ENCODE assay signal across 12 cellular contexts in genomic region chr3:16266714-16267113, GRCh38. TPM values are rescaled to one million over a fixed set of nuclear protein-coding genes. Genes with fewer than 3 reads are reported as not detected.
DNase-seq lines count a peak whose midpoint lies in the region; ATAC-seq and TF ChIP-seq lines count a peak whose summit lies in the region.
"Had no signal": no experiment of that assay in that cellular context is flagged by ENCODE, and none has a peak within 500 bp of the region (broad histone marks: within the 10 kb centered on the region; RNA-seq: fewer than 3 reads in every experiment).

No MANE protein-coding gene starts in this region.

- H3K4me1 Mint-ChIP-seq in activated CD4-positive, alpha-beta T cell treated with anti-CD3 and anti-CD28 coated beads, Interleukin-2, amount 10 ng/mL, durations not matched to agents 24 days and 14 days, result peaks cover 28% of the 10 kb centered on the region

- H3K4me3 Mint-ChIP-seq in activated CD4-positive, alpha-beta T cell treated with anti-CD3 and anti-CD28 coated beads, Interleukin-2, amount 10 ng/mL, durations not matched to agents 24 days and 14 days, result no peak overlapping the region

- H3K36me3 Mint-ChIP-seq in activated CD4-positive, alpha-beta T cell treated with anti-CD3 and anti-CD28 coated beads, Interleukin-2, amount 10 ng/mL, durations not matched to agents 24 days and 14 days (ENCODE audit: low read depth), result peaks cover 15% of the 10 kb centered on the region

- H3K27ac Mint-ChIP-seq in activated CD4-positive, alpha-beta T cell treated with anti-CD3 and anti-CD28 coated beads, Interleukin-2, amount 10 ng/mL, durations not matched to agents 24 days and 14 days, result peak overlapping the region; percentile 8

- no peak for ATAC-seq in RWPE2 (ENCODE audit: low read depth)
- peak; percentile 18 for ATAC-seq in esophagus mucosa
- ATAC-seq in gastrocnemius medialis, result no peak
- no peak for ATAC-seq in HG02678 (IDR thresholded peaks at IDR 0.05; ENCODE audit: unreplicated experiment)
- ATAC-seq in HG03175 (IDR thresholded peaks at IDR 0.05; ENCODE audit: unreplicated experiment), result no peak
- no peak for ATAC-seq in HG03439 (IDR thresholded peaks at IDR 0.05; ENCODE audit: unreplicated experiment)

- no peaks in the 10 kb centered on the region for H3K9me3 ChIP-seq in RWPE2 (ENCODE audit: severe bottlenecking)
- H3K9me3 ChIP-seq in gastrocnemius medialis, result no peaks in the 10 kb centered on the region
- H3K9me3 ChIP-seq: suprapubic skin had no signal

- H3K4me3 ChIP-seq in RWPE2 (ENCODE audit: severe bottlenecking) (peak overlapping the region; percentile 0), gastrocnemius medialis (peak overlapping the region in 2 of 4 donors; percentile 65 to 73)

- TF ChIP-seq POLR2A in gastrocnemius medialis (IDR thresholded peaks at IDR 0.05), result no peak

- DNase-seq in activated CD4-positive, alpha-beta T cell treated with anti-CD3 and anti-CD28 coated beads, Interleukin-2, amount 10 ng/mL, durations not matched to agents 24 days and 14 days, result peak; percentile 62
- no peak for DNase-seq in activated CD4-positive, alpha-beta T cell treated with anti-CD3 and anti-CD28 coated beads for 48 hours
- no peak for DNase-seq in RWPE2 (ENCODE audit: low spot score)
- DNase-seq in gastrocnemius medialis, result no peak
- DNase-seq: hypothalamus, NCI-H82 had no signal

- TF ChIP-seq CTCF in RWPE2 (IDR thresholded peaks at IDR 0.05; ENCODE audit: poor library complexity, severe bottlenecking) (no peak), gastrocnemius medialis (IDR thresholded peaks at IDR 0.05 in 4 of 5, conservative IDR thresholded peaks at IDR 0.05 in 1 of 5) (no peak)

- H3K9me3 Mint-ChIP-seq in activated CD4-positive, alpha-beta T cell treated with anti-CD3 and anti-CD28 coated beads, Interleukin-2, amount 10 ng/mL, durations not matched to agents 24 days and 14 days, result no peaks in the 10 kb centered on the region
- H3K9me3 Mint-ChIP-seq: activated T-helper 2 cell treated with anti-CD3 and anti-CD28 coated beads, Interferon-gamma antibody, Interleukin-2, Interleukin-4, amounts not matched to agents 10 μg/mL and 5 μg/mL and 100 μg/mL, durations not matched to agents 14 hours and 24 hours and 36 hours had no signal

- in situ Hi-C loops in gastrocnemius medialis (cut with MboI; ENCODE audit: low sequenced_read_pairs in 4 of 4), result loop anchor here in 1 of 4 donors (25.0 kb wide), 1 partner anchor 654 kb away; the partner anchor contains the start of genes BTD and HACL1

- H3K27me3 Mint-ChIP-seq in activated CD4-positive, alpha-beta T cell treated with anti-CD3 and anti-CD28 coated beads, Interleukin-2, amount 10 ng/mL, durations not matched to agents 24 days and 14 days, result no peaks in the 10 kb centered on the region

- H3K4me1 ChIP-seq in RWPE2 (ENCODE audit: insufficient read depth, poor library complexity, severe bottlenecking) (peaks cover 10% of the 10 kb centered on the region), gastrocnemius medialis (peaks cover 40 to 43% of the 10 kb centered on the region in 2 donors)

- H3K27me3 ChIP-seq in RWPE2 (ENCODE audit: insufficient read depth, poor library complexity, severe bottlenecking), result no peaks in the 10 kb centered on the region
- no peaks in the 10 kb centered on the region for H3K27me3 ChIP-seq in gastrocnemius medialis
- H3K27me3 ChIP-seq: suprapubic skin had no signal

- H3K27ac ChIP-seq in RWPE2 (ENCODE audit: poor library complexity, severe bottlenecking) (peak overlapping the region; percentile 20), gastrocnemius medialis (peak overlapping the region; percentile 85 to 98 (median 92))
- H3K27ac ChIP-seq: suprapubic skin had no signal

- H3K36me3 ChIP-seq in RWPE2 (ENCODE audit: low read depth), result peaks cover 44% of the 10 kb centered on the region
- peaks cover 0 to 10% of the 10 kb centered on the region in 2 donors for H3K36me3 ChIP-seq in gastrocnemius medialis

- intact Hi-C loops in activated CD4-positive, alpha-beta T cell treated with anti-CD3 and anti-CD28 coated beads, Interleukin-2, amount 10 ng/mL, durations not matched to agents 24 days and 14 days (cut with micrococcal nuclease), result loop anchor here (5.0 to 10.0 kb wide), 6 partner anchors 36 to 1612 kb away; partner anchors contain the start of genes CCDC174 and TBC1D5
- intact Hi-C loops in gastrocnemius medialis (cut with DNase I; ENCODE audit: low total_unique reads), result loop anchor here (10.0 kb wide), 1 partner anchor 628 kb away; no protein-coding TSS in a partner anchor

RNA-seq across cellular contexts. Expression of gene OXNAD1, which starts 1.7 kb away (rescaled TPM):
- 27.1 and 29.8 TPM in 2 replicates for total RNA-seq in activated CD4-positive, alpha-beta T cell treated with anti-CD3 and anti-CD28 coated beads, Interleukin-2, amount 10 ng/mL, durations not matched to agents 24 days and 14 days
- total RNA-seq in esophagus mucosa (11.0 TPM), gastrocnemius medialis (10 to 100 TPM; 12.3 to 28.6 (median 17.1) TPM)

RNA-seq across cellular contexts. Expression of gene DPH3, which starts 2.0 kb away (rescaled TPM):
- total RNA-seq in activated CD4-positive, alpha-beta T cell treated with anti-CD3 and anti-CD28 coated beads, Interleukin-2, amount 10 ng/mL, durations not matched to agents 24 days and 14 days, result 27.6 and 30.1 TPM in 2 replicates
- total RNA-seq in esophagus mucosa (12.2 TPM), gastrocnemius medialis (10 to 100 TPM; 40.3 to 66.6 (median 44.2) TPM)
